In the genomic region with DNA sequence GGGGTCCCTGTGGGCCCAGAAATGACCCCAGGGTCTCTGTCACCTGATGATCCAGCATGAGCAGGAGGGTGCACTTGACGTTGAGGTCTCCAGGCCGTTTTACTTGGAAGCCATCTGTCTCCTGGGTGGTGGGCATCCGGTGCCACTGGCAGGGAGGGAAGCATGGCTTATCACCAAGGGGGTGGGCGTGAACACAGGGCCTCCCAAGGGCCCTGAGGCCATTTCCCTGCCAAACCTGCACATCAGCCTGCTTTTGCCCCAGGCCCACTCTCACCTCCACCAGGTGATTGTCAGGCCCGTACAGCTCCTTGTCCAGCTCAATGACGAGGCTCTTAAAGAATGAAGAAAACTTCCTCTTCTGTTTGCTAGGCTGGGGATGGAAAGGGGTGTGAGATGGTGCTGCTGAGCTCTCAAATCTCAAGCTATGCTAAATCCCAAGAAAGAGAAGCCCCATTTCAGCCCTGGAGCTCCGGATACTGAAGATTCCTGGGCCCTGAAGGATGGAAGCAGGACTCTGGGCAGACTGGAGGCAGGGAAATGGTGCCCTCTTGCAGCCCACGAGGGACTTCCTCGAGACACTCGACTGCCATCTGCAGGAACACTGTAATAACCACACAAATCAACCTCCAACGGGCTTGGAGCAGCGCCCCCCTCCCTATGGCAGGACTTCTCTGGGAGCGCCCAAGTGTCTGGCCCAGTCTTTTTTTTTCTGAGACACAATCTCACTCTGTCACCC, we compare ENCODE assay signal across 8 cellular contexts. TPM values are rescaled to one million over a fixed set of nuclear protein-coding genes. Genes with fewer than 3 reads are reported as not detected.
A peak's percentile ranks its signal among the peaks of the same experiment; 100 is the strongest.
DNase-seq lines count a peak whose midpoint lies in the region; ATAC-seq and TF ChIP-seq lines count a peak whose summit lies in the region.

No MANE protein-coding gene starts in this region.

- peaks cover 63% of the 10 kb centered on the region for H3K36me3 Mint-ChIP-seq in T-helper 2 cell treated with Interferon-gamma antibody and Interleukin-4, amounts not matched to agents 5 μg/mL and 100 μg/mL, for 36 hours (ENCODE audit: low read depth)
- peaks cover 67% of the 10 kb centered on the region for H3K36me3 Mint-ChIP-seq in MCF 10A (ENCODE audit: insufficient read depth, unreplicated experiment)
- peaks cover 87% of the 10 kb centered on the region for H3K36me3 Mint-ChIP-seq in stimulated activated effector memory CD8-positive, alpha-beta T cell treated with anti-CD3 and anti-CD28 coated beads, Interleukin-12 subunit alpha, Interleukin-12 subunit beta, amount 100 ng/mL, for 72 hours

- H3K4me3 ChIP-seq in DOHH2 (ENCODE audit: low read length) = no peak overlapping the region

- H3K9me2 ChIP-seq in DOHH2 (replicated peaks; ENCODE audit: control insufficient read depth, low read length) = no peaks in the 10 kb centered on the region

- peak; percentile 94 for DNase-seq in H4 (ENCODE audit: low spot score)
- DNase-seq in NCI-H146 (lab: John Stamatoyannopoulos, UW) = peak; percentile 49
- DNase-seq in T-helper 2 cell treated with Interferon-gamma antibody and Interleukin-4, amounts not matched to agents 5 μg/mL and 100 μg/mL, for 36 hours (ENCODE audit: low spot score) = peak; percentile 64
- DNase-seq in MCF 10A (ENCODE audit: unreplicated experiment) = peak; percentile 82
- DNase-seq in kidney glomerular epithelial cell (lab: John Stamatoyannopoulos, UW) = peak; percentile 50
- DNase-seq in stimulated activated effector memory CD8-positive, alpha-beta T cell treated with anti-CD3 and anti-CD28 coated beads, Interleukin-12 subunit alpha, Interleukin-12 subunit beta, amount 100 ng/mL, for 72 hours (ENCODE audit: low spot score in 2 of 2) = peak in 1 of 2 donors; percentile 72

- H3K27me3 ChIP-seq in DOHH2 (ENCODE audit: control insufficient read depth, low read length) = no peaks in the 10 kb centered on the region

- H3K4me1 ChIP-seq in DOHH2 (ENCODE audit: control insufficient read depth, low read length) = peaks cover 26% of the 10 kb centered on the region

- H3K36me3 ChIP-seq in DOHH2 (ENCODE audit: control insufficient read depth, low read length) = peaks cover 89% of the 10 kb centered on the region

- H3K27ac ChIP-seq in DOHH2 (ENCODE audit: low read depth, low read length) = peak overlapping the region; percentile 29

- no peaks in the 10 kb centered on the region for H3K9me3 Mint-ChIP-seq in T-helper 2 cell treated with Interferon-gamma antibody and Interleukin-4, amounts not matched to agents 5 μg/mL and 100 μg/mL, for 36 hours
- no peaks in the 10 kb centered on the region for H3K9me3 Mint-ChIP-seq in MCF 10A (ENCODE audit: unreplicated experiment)
- no peaks in the 10 kb centered on the region for H3K9me3 Mint-ChIP-seq in stimulated activated effector memory CD8-positive, alpha-beta T cell treated with anti-CD3 and anti-CD28 coated beads, Interleukin-12 subunit alpha, Interleukin-12 subunit beta, amount 100 ng/mL, for 72 hours

- no peaks in the 10 kb centered on the region for H3K9me3 ChIP-seq in DOHH2 (ENCODE audit: control insufficient read depth, insufficient read depth, low read length)

- H3F3A ChIP-seq in DOHH2 (ENCODE audit: control insufficient read depth, insufficient read depth) = peaks cover 13% of the 10 kb centered on the region

- TF ChIP-seq CTCF in DOHH2 (IDR thresholded peaks at IDR 0.05; ENCODE audit: low read depth, low read length, poor library complexity, severe bottlenecking) (peak; percentile 98), MCF 10A (IDR thresholded peaks at IDR 0.05; ENCODE audit: unreplicated experiment) (peak; percentile 74)

- peak overlapping the region; percentile 6; the same call in 1 of the 2 replicates for H3K4me2 ChIP-seq in DOHH2 (ENCODE audit: low read length)

- peaks cover 32% of the 10 kb centered on the region for H3K4me1 Mint-ChIP-seq in T-helper 2 cell treated with Interferon-gamma antibody and Interleukin-4, amounts not matched to agents 5 μg/mL and 100 μg/mL, for 36 hours (ENCODE audit: low read depth)
- H3K4me1 Mint-ChIP-seq in MCF 10A (ENCODE audit: insufficient read depth, unreplicated experiment) = peaks cover 15% of the 10 kb centered on the region
- peaks cover 69% of the 10 kb centered on the region for H3K4me1 Mint-ChIP-seq in stimulated activated effector memory CD8-positive, alpha-beta T cell treated with anti-CD3 and anti-CD28 coated beads, Interleukin-12 subunit alpha, Interleukin-12 subunit beta, amount 100 ng/mL, for 72 hours

- peaks cover 47% of the 10 kb centered on the region for H3K79me2 ChIP-seq in DOHH2 (ENCODE audit: control insufficient read depth, low read length)

- no peak overlapping the region for H3K4me3 Mint-ChIP-seq in T-helper 2 cell treated with Interferon-gamma antibody and Interleukin-4, amounts not matched to agents 5 μg/mL and 100 μg/mL, for 36 hours
- no peak overlapping the region for H3K4me3 Mint-ChIP-seq in MCF 10A (ENCODE audit: unreplicated experiment)
- H3K4me3 Mint-ChIP-seq in stimulated activated effector memory CD8-positive, alpha-beta T cell treated with anti-CD3 and anti-CD28 coated beads, Interleukin-12 subunit alpha, Interleukin-12 subunit beta, amount 100 ng/mL, for 72 hours = no peak overlapping the region

- no peaks in the 10 kb centered on the region; the same call in 1 of the 2 replicates for H4K20me1 ChIP-seq in DOHH2 (ENCODE audit: control insufficient read depth, insufficient read depth, low read depth, low read length)

- intact Hi-C loops in MCF 10A (cut with micrococcal nuclease) = loop anchor here (5.0 kb wide), 1 partner anchor 1162 kb away; no protein-coding TSS in a partner anchor

- CTCF ChIA-PET in MCF 10A (lab: Yijun Ruan, JAX) = interaction anchor here (0.6 to 2.4 kb wide), 21 partner anchors 9 to 748 kb away, joined by 3 to 9 read pairs (median 3); partner anchors contain the start of gene DDX42

- no TSS peak for BruUV-seq in MCF 10A (replicated peaks; lab: Mats Ljungman, UMichigan)

- ATAC-seq in stimulated activated effector memory CD8-positive, alpha-beta T cell treated with anti-CD3 and anti-CD28 coated beads, Interleukin-12 subunit alpha, Interleukin-12 subunit beta, amount 100 ng/mL, for 72 hours = peak; percentile 81
- no peak for ATAC-seq in GM21825 (IDR thresholded peaks at IDR 0.05; ENCODE audit: unreplicated experiment)

- POLR2A ChIA-PET in MCF 10A (lab: Yijun Ruan, JAX) = interaction anchor here (0.5 to 1.8 kb wide), 6 partner anchors 8 to 672 kb away, joined by 3 to 10 read pairs (median 3); partner anchors contain the start of genes CCDC47, CEP95, DDX42 and MAP3K3

- peak overlapping the region; percentile 67 for H3K27ac Mint-ChIP-seq in T-helper 2 cell treated with Interferon-gamma antibody and Interleukin-4, amounts not matched to agents 5 μg/mL and 100 μg/mL, for 36 hours
- H3K27ac Mint-ChIP-seq in MCF 10A (ENCODE audit: low read depth, unreplicated experiment) = no peak overlapping the region
- H3K27ac Mint-ChIP-seq in stimulated activated effector memory CD8-positive, alpha-beta T cell treated with anti-CD3 and anti-CD28 coated beads, Interleukin-12 subunit alpha, Interleukin-12 subunit beta, amount 100 ng/mL, for 72 hours = peak overlapping the region; percentile 43

- no peaks in the 10 kb centered on the region for H3K27me3 Mint-ChIP-seq in T-helper 2 cell treated with Interferon-gamma antibody and Interleukin-4, amounts not matched to agents 5 μg/mL and 100 μg/mL, for 36 hours (ENCODE audit: low read depth)
- no peaks in the 10 kb centered on the region for H3K27me3 Mint-ChIP-seq in MCF 10A (ENCODE audit: insufficient read depth, unreplicated experiment)

RNA-seq across cellular contexts. Expression of gene FTSJ3, which starts 7.1 kb away (rescaled TPM):
- 95.5 and 124 TPM in 2 replicates for total RNA-seq in H4 (2014; rRNA removed; shearing (Covaris generic))
- 36.7 and 49.5 TPM in 2 replicates for total RNA-seq in MCF 10A (2022)

RNA-seq across cellular contexts. Expression of gene PSMC5, which starts 7.4 kb away (rescaled TPM):
- total RNA-seq in H4 (2014; rRNA removed; shearing (Covaris generic)) = 64.8 and 71.7 TPM in 2 replicates
- total RNA-seq in MCF 10A (2022) = 148 and 151 TPM in 2 replicates

RNA-seq across cellular contexts. Expression of gene SMARCD2, which starts 7.9 kb away (rescaled TPM):
- total RNA-seq in H4 (2014; rRNA removed; shearing (Covaris generic)) = 86.3 and 152 TPM in 2 replicates
- total RNA-seq in MCF 10A (2022) = 43.7 and 54.6 TPM in 2 replicates

RNA-seq across cellular contexts. Expression of gene CSH2, which starts 38.9 kb away (rescaled TPM):
- total RNA-seq in H4 (2014; rRNA removed; shearing (Covaris generic)) = not detected in 2 replicates
- not detected in 2 replicates for total RNA-seq in MCF 10A (2022)

RNA-seq across cellular contexts. Expression of gene GH2, which starts 47.1 kb away (rescaled TPM):
- total RNA-seq in H4 (2014; rRNA removed; shearing (Covaris generic)) = not detected in 2 replicates
- not detected in 2 replicates for total RNA-seq in MCF 10A (2022)
